Comparison of ENCODE assay signal across 17 cellular contexts in the genomic region with DNA sequence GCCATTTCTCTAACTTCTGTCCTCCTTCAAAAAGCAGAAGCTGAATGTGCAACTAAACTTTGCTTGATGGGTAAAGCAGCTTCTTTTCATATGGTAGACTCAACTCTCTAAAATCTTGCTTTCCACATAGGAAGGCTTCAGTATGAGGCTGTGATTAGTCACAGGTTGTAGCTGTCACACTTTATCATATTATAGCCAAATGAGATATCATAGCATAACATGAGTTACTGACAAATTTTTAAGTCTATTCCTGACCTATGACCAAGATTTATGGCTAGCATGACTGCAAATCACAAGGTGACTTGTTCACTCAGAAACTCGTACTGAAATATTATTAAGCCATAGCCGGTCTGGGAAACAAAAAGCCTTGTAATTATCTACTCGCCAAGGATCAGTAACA.
"Had no signal": no experiment of that assay in that cellular context is flagged by ENCODE, and none has a peak within 500 bp of the region (broad histone marks: within the 10 kb centered on the region; RNA-seq: fewer than 3 reads in every experiment).

No MANE protein-coding gene starts in this region.

- H3K27me3 ChIP-seq: body of pancreas had no signal

- H3K36me3 Mint-ChIP-seq: activated CD8-positive, alpha-beta memory T cell treated with anti-CD3 and anti-CD28 coated beads, Interleukin-2, amount 10 ng/mL, durations not matched to agents 7 days and 5 days; activated naive CD8-positive, alpha-beta T cell treated with anti-CD3 and anti-CD28 coated beads, Interleukin-2, amount 10 ng/mL, durations not matched to agents 7 days and 5 days; stimulated activated naive B cell treated with anti-CD40 and anti-IgM and Interleukin-4, amounts not matched to agents 10 μg/mL and 1 μg/mL and 100 μg/mL, for 72 hours had no signal

- H3K4me1 ChIP-seq: body of pancreas, lower lobe of right lung had no signal

- H3K9me3 Mint-ChIP-seq: activated B cell treated with CpG ODN at 0.5 μM for 24 hours; activated CD4-positive, alpha-beta memory T cell treated with anti-CD3 and anti-CD28 coated beads, Interleukin-2, amount 10 ng/mL, durations not matched to agents 7 days and 5 days; activated naive CD8-positive, alpha-beta T cell treated with anti-CD3 and anti-CD28 coated beads, Interleukin-2, amount 10 ng/mL, durations not matched to agents 7 days and 5 days; activated T-helper 17 cell treated with anti-CD3 and anti-CD28 coated beads, Interleukin-2, amount 50 U/mL, for 72 hours; T-helper 2 cell treated with Interferon-gamma antibody and Interleukin-4, amounts not matched to agents 5 μg/mL and 100 μg/mL, for 36 hours had no signal

- DNase-seq: activated B cell treated with CpG ODN at 0.5 μM for 24 hours; activated CD4-positive, alpha-beta memory T cell treated with anti-CD3 and anti-CD28 coated beads, Interleukin-2, amount 10 ng/mL, durations not matched to agents 7 days and 5 days; activated CD4-positive, alpha-beta T cell treated with anti-CD3 and anti-CD28 coated beads for 4 hours; activated CD8-positive, alpha-beta memory T cell treated with anti-CD3 and anti-CD28 coated beads, Interleukin-2, amount 10 ng/mL, durations not matched to agents 7 days and 5 days; activated naive CD4-positive, alpha-beta T cell treated with Interleukin-2 at 50 U/mL for 16 hours; activated naive CD8-positive, alpha-beta T cell treated with anti-CD3 and anti-CD28 coated beads, Interleukin-2, amount 10 ng/mL, durations not matched to agents 7 days and 5 days; activated T-cell treated with anti-CD3 and anti-CD28 coated beads, Interleukin-2, amount 50 U/mL, for 1 hour; body of pancreas; caudate nucleus; erythroblast; left colon; lower lobe of right lung; retina; stimulated activated naive B cell treated with anti-CD40 and anti-IgM and Interleukin-4, amounts not matched to agents 10 μg/mL and 1 μg/mL and 100 μg/mL, for 72 hours had no signal

- H3K27ac ChIP-seq: body of pancreas, lower lobe of right lung, thoracic aorta had no signal

- H3K9me3 ChIP-seq: body of pancreas, lower lobe of right lung, thoracic aorta had no signal

- H3K4me3 Mint-ChIP-seq: activated B cell treated with CpG ODN at 0.5 μM for 24 hours; activated CD4-positive, alpha-beta memory T cell treated with anti-CD3 and anti-CD28 coated beads, Interleukin-2, amount 10 ng/mL, durations not matched to agents 7 days and 5 days; activated CD8-positive, alpha-beta memory T cell treated with anti-CD3 and anti-CD28 coated beads, Interleukin-2, amount 10 ng/mL, durations not matched to agents 7 days and 5 days; activated naive CD8-positive, alpha-beta T cell treated with anti-CD3 and anti-CD28 coated beads, Interleukin-2, amount 10 ng/mL, durations not matched to agents 7 days and 5 days; activated T-helper 17 cell treated with anti-CD3 and anti-CD28 coated beads, Interleukin-2, amount 50 U/mL, for 72 hours; stimulated activated naive B cell treated with anti-CD40 and anti-IgM and Interleukin-4, amounts not matched to agents 10 μg/mL and 1 μg/mL and 100 μg/mL, for 72 hours; T-helper 2 cell treated with Interferon-gamma antibody and Interleukin-4, amounts not matched to agents 5 μg/mL and 100 μg/mL, for 36 hours had no signal

- H3K4me1 Mint-ChIP-seq: activated B cell treated with CpG ODN at 0.5 μM for 24 hours; activated CD4-positive, alpha-beta memory T cell treated with anti-CD3 and anti-CD28 coated beads, Interleukin-2, amount 10 ng/mL, durations not matched to agents 7 days and 5 days; activated CD8-positive, alpha-beta memory T cell treated with anti-CD3 and anti-CD28 coated beads, Interleukin-2, amount 10 ng/mL, durations not matched to agents 7 days and 5 days; activated naive CD8-positive, alpha-beta T cell treated with anti-CD3 and anti-CD28 coated beads, Interleukin-2, amount 10 ng/mL, durations not matched to agents 7 days and 5 days; activated T-helper 17 cell treated with anti-CD3 and anti-CD28 coated beads, Interleukin-2, amount 50 U/mL, for 72 hours; stimulated activated naive B cell treated with anti-CD40 and anti-IgM and Interleukin-4, amounts not matched to agents 10 μg/mL and 1 μg/mL and 100 μg/mL, for 72 hours had no signal

- H3K36me3 ChIP-seq: lower lobe of right lung, thoracic aorta had no signal

- H3K27ac Mint-ChIP-seq: activated B cell treated with CpG ODN at 0.5 μM for 24 hours; activated CD4-positive, alpha-beta memory T cell treated with anti-CD3 and anti-CD28 coated beads, Interleukin-2, amount 10 ng/mL, durations not matched to agents 7 days and 5 days; activated CD8-positive, alpha-beta memory T cell treated with anti-CD3 and anti-CD28 coated beads, Interleukin-2, amount 10 ng/mL, durations not matched to agents 7 days and 5 days; activated naive CD8-positive, alpha-beta T cell treated with anti-CD3 and anti-CD28 coated beads, Interleukin-2, amount 10 ng/mL, durations not matched to agents 7 days and 5 days; activated T-helper 17 cell treated with anti-CD3 and anti-CD28 coated beads, Interleukin-2, amount 50 U/mL, for 72 hours; stimulated activated naive B cell treated with anti-CD40 and anti-IgM and Interleukin-4, amounts not matched to agents 10 μg/mL and 1 μg/mL and 100 μg/mL, for 72 hours; T-helper 2 cell treated with Interferon-gamma antibody and Interleukin-4, amounts not matched to agents 5 μg/mL and 100 μg/mL, for 36 hours had no signal

- H3K4me3 ChIP-seq: body of pancreas, lower lobe of right lung, thoracic aorta had no signal

- H3K27me3 Mint-ChIP-seq: activated B cell treated with CpG ODN at 0.5 μM for 24 hours; activated CD4-positive, alpha-beta memory T cell treated with anti-CD3 and anti-CD28 coated beads, Interleukin-2, amount 10 ng/mL, durations not matched to agents 7 days and 5 days; activated CD8-positive, alpha-beta memory T cell treated with anti-CD3 and anti-CD28 coated beads, Interleukin-2, amount 10 ng/mL, durations not matched to agents 7 days and 5 days; activated naive CD8-positive, alpha-beta T cell treated with anti-CD3 and anti-CD28 coated beads, Interleukin-2, amount 10 ng/mL, durations not matched to agents 7 days and 5 days; activated T-helper 17 cell treated with anti-CD3 and anti-CD28 coated beads, Interleukin-2, amount 50 U/mL, for 72 hours had no signal

- ATAC-seq: activated CD8-positive, alpha-beta memory T cell treated with anti-CD3 and anti-CD28 coated beads, Interleukin-2, amount 10 ng/mL, durations not matched to agents 7 days and 5 days; activated T-helper 17 cell treated with anti-CD3 and anti-CD28 coated beads, Interleukin-2, amount 50 U/mL, for 72 hours; body of pancreas; left colon; lower lobe of right lung; stimulated activated naive B cell treated with anti-CD40 and anti-IgM and Interleukin-4, amounts not matched to agents 10 μg/mL and 1 μg/mL and 100 μg/mL, for 72 hours had no signal
